10 cellular contexts compared by ENCODE assay signal in genomic region chr6:105608711-105609374, GRCh38.
DNase-seq lines count a peak whose midpoint lies in the region; ATAC-seq and TF ChIP-seq lines count a peak whose summit lies in the region.
"Had no signal": no experiment of that assay in that cellular context is flagged by ENCODE, and none has a peak within 500 bp of the region (broad histone marks: within the 10 kb centered on the region; RNA-seq: fewer than 3 reads in every experiment).

No MANE protein-coding gene starts in this region.

- H3K4me1 ChIP-seq in SJSA1 (replicated peaks) = peaks cover 39% of the 10 kb centered on the region
- no peaks in the 10 kb centered on the region for H3K4me1 ChIP-seq in parathyroid adenoma
- no peaks in the 10 kb centered on the region for H3K4me1 ChIP-seq in CD8-positive, alpha-beta memory T cell (ENCODE audit: insufficient read depth, low read length)

- POLR2A ChIA-PET in CD8-positive, alpha-beta memory T cell (lab: Charles Lee) = no interaction called here

- H3K27me3 ChIP-seq in SJSA1 (replicated peaks) (no peaks in the 10 kb centered on the region), parathyroid adenoma (ENCODE audit: control insufficient read depth, insufficient read depth, low read length) (no peaks in the 10 kb centered on the region)
- H3K27me3 ChIP-seq in CD8-positive, alpha-beta memory T cell (ENCODE audit: insufficient read depth, low read length, poor library complexity, severe bottlenecking) = no peaks in the 10 kb centered on the region

- peaks cover 0 to 10% (median 0%) of the 10 kb centered on the region in 3 donors for H3K36me3 Mint-ChIP-seq in CD8-positive, alpha-beta memory T cell

- no peak overlapping the region for H3K9ac ChIP-seq in parathyroid adenoma

- peak; percentile 97 for DNase-seq in Caki2 (ENCODE audit: low read depth)
- DNase-seq in SJSA1 (ENCODE audit: low read depth in 1 of 2, low spot score in 2 of 2) = peak; percentile 96 to 99
- DNase-seq in epithelial cell of prostate (ENCODE audit: low read depth, low spot score) = no peak
- no peak for DNase-seq in T-helper 1 cell
- no peak for DNase-seq in CD8-positive, alpha-beta memory T cell
- no peak for DNase-seq in UCSD-AML1 (lab: John Stamatoyannopoulos, UW; ENCODE audit: unreplicated experiment)
- DNase-seq: activated CD4-positive, alpha-beta T cell treated with anti-CD3 and anti-CD28 coated beads, Interleukin-2, amount 50 U/mL, for 1 hour; occipital lobe had no signal

- TF ChIP-seq CTCF in parathyroid adenoma (IDR thresholded peaks at IDR 0.05) = no peak

- H3K27me3 Mint-ChIP-seq in CD8-positive, alpha-beta memory T cell = peaks cover 0 to 2% of the 10 kb centered on the region in 2 donors

- no peak for ATAC-seq in GM19035 (IDR thresholded peaks at IDR 0.05; ENCODE audit: unreplicated experiment)

- H3K27ac ChIP-seq in SJSA1 (peak overlapping the region; percentile 100), epithelial cell of prostate (peak overlapping the region; percentile 68), parathyroid adenoma (peak overlapping the region; percentile 63)
- no peak overlapping the region for H3K27ac ChIP-seq in CD8-positive, alpha-beta memory T cell (ENCODE audit: low read depth, low read length)

- no peaks in the 10 kb centered on the region for H3K79me2 ChIP-seq in parathyroid adenoma

- CTCF ChIA-PET in CD8-positive, alpha-beta memory T cell (lab: Charles Lee) = no interaction called here

- H3K9me3 Mint-ChIP-seq in CD8-positive, alpha-beta memory T cell = no peaks in the 10 kb centered on the region

- H3K4me1 Mint-ChIP-seq in CD8-positive, alpha-beta memory T cell = peaks cover 0 to 2% (median 0%) of the 10 kb centered on the region in 3 donors

- no peak overlapping the region for H3K4me2 ChIP-seq in parathyroid adenoma (ENCODE audit: low read length)

- H3K36me3 ChIP-seq in SJSA1 (no peaks in the 10 kb centered on the region), parathyroid adenoma (ENCODE audit: control insufficient read depth, insufficient read depth, low read length) (no peaks in the 10 kb centered on the region)
- no peaks in the 10 kb centered on the region for H3K36me3 ChIP-seq in CD8-positive, alpha-beta memory T cell (ENCODE audit: insufficient read depth, low read length)

- peak overlapping the region; percentile 16 for H3K4me3 ChIP-seq in SJSA1
- no peak overlapping the region for H3K4me3 ChIP-seq in parathyroid adenoma (ENCODE audit: low read depth, low read length)
- no peak overlapping the region for H3K4me3 ChIP-seq in CD8-positive, alpha-beta memory T cell (ENCODE audit: low read length)

- H2AFZ ChIP-seq in parathyroid adenoma = no peak overlapping the region

- H3K4me3 Mint-ChIP-seq in CD8-positive, alpha-beta memory T cell = no peak overlapping the region

- in situ Hi-C loops in Caki2 (cut with HindIII; ENCODE audit: low pct_unique_long_range_greater_than_20kb, low sequenced_read_pairs) = no loop called here

- H3K27ac Mint-ChIP-seq in CD8-positive, alpha-beta memory T cell = no peak overlapping the region

- H3K9me3 ChIP-seq in SJSA1 (replicated peaks) (no peaks in the 10 kb centered on the region), parathyroid adenoma (ENCODE audit: control insufficient read depth, low read length) (no peaks in the 10 kb centered on the region)
- H3K9me3 ChIP-seq in CD8-positive, alpha-beta memory T cell (ENCODE audit: low read length) = no peaks in the 10 kb centered on the region

Comparison
In these comparisons a context has a peak if more than half of its experiments do, and no peak if none do; other contexts are left out.
1. DNase-seq: peak in Caki2 (single experiment) and SJSA1 (2 of 2); none in epithelial cell of prostate (single experiment), T-helper 1 cell (0 of 5), CD8-positive, alpha-beta memory T cell (0 of 5) and UCSD-AML1 (single experiment).